Comparison of ENCODE assay signal across 1 cellular context in genomic region chr13:44879452-44880058, GRCh38.
A peak's percentile ranks its signal among the peaks of the same experiment; 100 is the strongest.
TF ChIP-seq lines count a peak whose summit lies in the region.

No MANE protein-coding gene starts in this region.

TF ChIP-seq in H1, 55 proteins besides CTCF, POLR2A, EP300 and RAD21 (continued from another document):
- TF ChIP-seq ATF2 (IDR thresholded peaks at IDR 0.05; ENCODE audit: low read length), result peak; percentile 98
